ENCODE assay signal across 11 cellular contexts in the genomic region with DNA sequence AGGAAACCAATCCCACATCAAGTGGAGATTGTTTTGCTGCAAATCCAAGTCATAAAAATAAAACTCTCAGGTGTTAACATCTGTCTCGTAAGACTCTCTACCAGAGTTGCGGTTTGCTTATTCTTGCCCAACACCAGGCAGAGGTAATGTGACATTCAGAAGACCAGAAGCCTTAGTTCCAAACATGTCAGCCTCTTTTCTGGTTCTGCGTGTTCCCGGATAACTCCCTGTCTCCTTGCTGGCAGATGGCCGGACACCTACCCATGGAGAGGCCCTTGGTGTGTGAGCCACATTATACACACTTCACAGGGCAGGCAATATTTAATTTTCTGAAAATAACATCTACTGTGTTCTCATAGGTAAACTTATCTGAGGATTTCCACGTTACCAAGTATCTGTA.
"Had no signal": no experiment of that assay in that cellular context is flagged by ENCODE, and none has a peak within 500 bp of the region (broad histone marks: within the 10 kb centered on the region; RNA-seq: fewer than 3 reads in every experiment).

No MANE protein-coding gene starts in this region.

- ATAC-seq: effector memory CD8-positive, alpha-beta T cell; mucosa of descending colon; naive thymus-derived CD8-positive, alpha-beta T cell; stimulated activated naive B cell treated with anti-CD40 and anti-IgM and Interleukin-4, amounts not matched to agents 10 μg/mL and 1 μg/mL and 100 μg/mL, for 72 hours; stimulated activated naive CD8-positive, alpha-beta T cell treated with anti-CD3 and anti-CD28 coated beads, Interleukin-15, amount 100 ng/mL, for 72 hours had no signal

- DNase-seq: effector memory CD8-positive, alpha-beta T cell; immature natural killer cell; mesendoderm; mucosa of descending colon; naive thymus-derived CD8-positive, alpha-beta T cell; sigmoid colon; stimulated activated CD4-positive, alpha-beta T cell treated with anti-CD3 and anti-CD28 coated beads, Interleukin-2, amount 100 ng/mL, for 24 hours; stimulated activated CD4-positive, alpha-beta T cell treated with anti-CD3 and anti-CD28 coated beads, Interleukin-4, amount 100 ng/mL, for 4 hours; stimulated activated naive B cell treated with anti-CD40 and anti-IgM and Interleukin-4, amounts not matched to agents 10 μg/mL and 1 μg/mL and 100 μg/mL, for 72 hours; stimulated activated naive CD8-positive, alpha-beta T cell treated with anti-CD3 and anti-CD28 coated beads, Interleukin-15, amount 100 ng/mL, for 72 hours; transverse colon had no signal
